ENCODE assay signal across 8 cellular contexts in genomic region chr2:219713110-219713509, GRCh38.
A peak's percentile ranks its signal among the peaks of the same experiment; 100 is the strongest.
DNase-seq lines count a peak whose midpoint lies in the region; ATAC-seq lines count a peak whose summit lies in the region.

No MANE protein-coding gene starts in this region.

- ATAC-seq in GM21528 (IDR thresholded peaks at IDR 0.05; ENCODE audit: low FRiP score, unreplicated experiment): no peak

- DNase-seq in A172 (ENCODE audit: low spot score): peak; percentile 69
- DNase-seq in GM19240 (ENCODE audit: insufficient read length, low spot score): peak; percentile 11
- peak; percentile 68 for DNase-seq in LHCN-M2 (ENCODE audit: low read depth)
- peak; percentile 83 for DNase-seq in amniotic epithelial cell (ENCODE audit: low read depth)
- no peak for DNase-seq in stimulated activated CD4-positive, alpha-beta T cell treated with anti-CD3 and anti-CD28 coated beads, Interleukin-15, amount 100 ng/mL, for 24 hours
- DNase-seq in mucosa of gallbladder (ENCODE audit: low spot score): no peak
- DNase-seq in dedifferentiated amniotic fluid mesenchymal stem cell (ENCODE audit: extremely low spot score): no peak

Comparison
In these comparisons a context has a peak if more than half of its experiments do, and no peak if none do; other contexts are left out.
1. DNase-seq: peak in A172 (single experiment), GM19240 (single experiment), LHCN-M2 (single experiment) and amniotic epithelial cell (single experiment); none in stimulated activated CD4-positive, alpha-beta T cell treated with anti-CD3 and anti-CD28 coated beads, Interleukin-15, amount 100 ng/mL, for 24 hours (single experiment), mucosa of gallbladder (single experiment) and dedifferentiated amniotic fluid mesenchymal stem cell (single experiment).